Comparison of ENCODE assay signal across 18 cellular contexts in the genomic region with DNA sequence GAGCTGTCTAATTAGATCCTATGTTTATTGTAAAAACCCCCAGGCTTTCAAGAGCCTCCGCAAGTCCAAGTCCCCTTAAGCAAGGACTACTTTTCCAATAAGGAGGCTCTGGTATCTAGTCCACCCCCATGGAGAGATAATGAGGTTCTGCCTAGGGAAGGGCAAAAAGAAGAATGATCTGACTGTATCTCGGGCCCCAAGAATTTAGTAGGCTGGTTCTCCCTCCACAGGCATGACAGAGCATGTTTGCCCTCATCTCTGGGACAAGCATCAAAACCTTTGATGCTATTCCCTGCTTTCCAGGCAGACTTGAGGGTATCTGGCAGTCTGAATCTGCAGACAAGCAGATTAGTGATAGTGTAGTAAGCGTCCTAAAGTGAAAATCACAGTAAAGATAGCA. TPM values are rescaled to one million over a fixed set of nuclear protein-coding genes. Genes with fewer than 3 reads are reported as not detected.
DNase-seq lines count a peak whose midpoint lies in the region; FAIRE-seq and TF ChIP-seq lines count a peak whose summit lies in the region.
"Had no signal": no experiment of that assay in that cellular context is flagged by ENCODE, and none has a peak within 500 bp of the region (broad histone marks: within the 10 kb centered on the region; RNA-seq: fewer than 3 reads in every experiment).

No MANE protein-coding gene starts in this region.

- H2BK5ac ChIP-seq in H1 (ENCODE audit: low read depth, low read length), result no peak overlapping the region

- FAIRE-seq in bronchial epithelial cell (lab: Jason Lieb, UNC), result peak; percentile 40
- no peak for FAIRE-seq in H1 (lab: Jason Lieb, UNC)
- FAIRE-seq in keratinocyte (lab: Jason Lieb, UNC), result peak; percentile 79
- FAIRE-seq: G401.6, GM12892 had no signal

- no peak overlapping the region for H2BK20ac ChIP-seq in H1 (ENCODE audit: low read length)

- no peak overlapping the region for H3K18ac ChIP-seq in H1 (ENCODE audit: extremely low read depth, low read length)

- H4K20me1 ChIP-seq in H1 (replicated peaks in 1 of 2; ENCODE audit: control insufficient read depth in 1 of 2, insufficient read depth in 2 of 2, low read length in 2 of 2), result no peaks in the 10 kb centered on the region
- no peaks in the 10 kb centered on the region for H4K20me1 ChIP-seq in keratinocyte (ENCODE audit: control insufficient read depth, extremely low read depth, insufficient read depth, low read length)

- H3K4ac ChIP-seq in H1 (replicated peaks; ENCODE audit: insufficient read length, low read depth, low read length), result no peak overlapping the region

- no peak overlapping the region for H3K4me3 ChIP-seq in bronchial epithelial cell (ENCODE audit: low read depth, low read length)
- no peak overlapping the region for H3K4me3 ChIP-seq in H1 (ENCODE audit: extremely low read depth in 1 of 4, insufficient read depth in 2 of 4, low read depth in 3 of 4, low read length in 4 of 4)
- H3K4me3 ChIP-seq in keratinocyte (ENCODE audit: control insufficient read depth in 2 of 3, extremely low read depth in 1 of 3, insufficient read depth in 2 of 3, low read depth in 1 of 3, low read length in 3 of 3), result no peak overlapping the region

- no peaks in the 10 kb centered on the region for H3K9me1 ChIP-seq in keratinocyte (ENCODE audit: control insufficient read depth, extremely low read depth, insufficient read depth, low read length)

- dilution Hi-C loops in keratinocyte (cut with MboI; ENCODE audit: extremely low pct_ligation_motif_present, low sequenced_read_pairs), result no loop called here

- H3K79me2 ChIP-seq in H1 (ENCODE audit: control insufficient read depth in 1 of 2, insufficient read depth in 2 of 2, low read length in 2 of 2), result no peaks in the 10 kb centered on the region
- no peaks in the 10 kb centered on the region for H3K79me2 ChIP-seq in keratinocyte (ENCODE audit: control insufficient read depth, insufficient read depth, low read length)

- H3K4me2 ChIP-seq in H1 (ENCODE audit: insufficient read depth in 1 of 2, low read depth in 2 of 2, low read length in 2 of 2) (no peak overlapping the region), keratinocyte (ENCODE audit: control insufficient read depth, extremely low read depth, insufficient read depth, low read depth, low read length) (peak overlapping the region; percentile 14)

- H3K79me1 ChIP-seq in H1 (ENCODE audit: low read depth, low read length), result no peaks in the 10 kb centered on the region

- no peak for TF ChIP-seq EP300 in H1 (IDR thresholded peaks at IDR 0.05; ENCODE audit: borderline replicate concordance in 1 of 2, low read depth in 2 of 2, low read length in 2 of 2)

- TF ChIP-seq RAD21 in H1 (IDR thresholded peaks at IDR 0.05 in 1 of 2, conservative IDR thresholded peaks at IDR 0.05 in 1 of 2; ENCODE audit: low read depth in 2 of 2, low read length in 2 of 2), result no peak

- CTCF ChIA-PET in H1 (lab: Charles Lee; ENCODE audit: partially characterized antibody), result interaction anchor here (1.0 kb wide), 1 partner anchor 328 kb away, joined by 3 read pairs; no protein-coding TSS in a partner anchor

- H2BK120ac ChIP-seq in H1 (replicated peaks; ENCODE audit: low read depth, low read length), result no peak overlapping the region

- H3K9ac ChIP-seq in H1 (replicated peaks in 1 of 4; ENCODE audit: extremely low read depth in 1 of 4, low read depth in 3 of 4, low read length in 3 of 4), result no peak overlapping the region
- H3K9ac ChIP-seq in keratinocyte (ENCODE audit: control insufficient read depth, extremely low read depth, insufficient read depth, low read length), result no peak overlapping the region

- H3K36me3 ChIP-seq in bronchial epithelial cell (ENCODE audit: control insufficient read depth, insufficient read depth, low read length) (no peaks in the 10 kb centered on the region), H1 (ENCODE audit: control insufficient read depth in 2 of 4, insufficient read depth in 4 of 4, low read length in 3 of 4) (no peaks in the 10 kb centered on the region), keratinocyte (ENCODE audit: control insufficient read depth in 2 of 2, extremely low read depth in 1 of 2, insufficient read depth in 2 of 2, low read length in 2 of 2) (no peaks in the 10 kb centered on the region)

- H2BK15ac ChIP-seq in H1 (ENCODE audit: low read length), result no peak overlapping the region; the same call in 1 of the 2 replicates

- DNase-seq in bronchial epithelial cell (ENCODE audit: low read depth), result no peak
- DNase-seq in H1 (ENCODE audit: low read depth in 1 of 2, low spot score in 2 of 2), result no peak
- DNase-seq in keratinocyte (ENCODE audit: low read depth, low spot score), result no peak
- DNase-seq in retina, result peak; percentile 9
- no peak for DNase-seq in HuH-7 (ENCODE audit: low spot score)
- no peak for DNase-seq in HT-29 (ENCODE audit: low spot score)
- no peak for DNase-seq in NCI-H510A (lab: John Stamatoyannopoulos, UW)
- DNase-seq: C1 segment of cervical spinal cord; Caco-2; CD4-positive, alpha-beta memory T cell; DMS153; DND-41; GOT3; H7 had no signal

- 92% methylated on average over 3 of the region's 3 CpGs; no CpG with 5 or more reads in 1 of the 2 experiments for WGBS in H1 (ENCODE audit: extremely low coverage in 1 of 2, insufficient coverage in 1 of 2, insufficient read length in 1 of 2, insufficient replicate concordance in 2 of 2, low coverage in 1 of 2, low lambda C conversion rate in 2 of 2, missing lambda C conversion rate in 1 of 2), 2 experiments

- H4K8ac ChIP-seq in H1 (ENCODE audit: extremely low read depth, insufficient read depth, low read length), result no peak overlapping the region

- H3K9me3 ChIP-seq in H1 (ENCODE audit: insufficient read depth in 2 of 2, low read depth in 1 of 2, low read length in 1 of 2) (no peaks in the 10 kb centered on the region), keratinocyte (ENCODE audit: control insufficient read depth, low read depth, low read length) (no peaks in the 10 kb centered on the region)
- H3K9me3 ChIP-seq: Caco-2 had no signal

- TF ChIP-seq POLR2A in H1 (IDR thresholded peaks at IDR 0.05; ENCODE audit: control extremely low read depth in 1 of 2, low read depth in 2 of 2, low read length in 2 of 2), result no peak

- H3K56ac ChIP-seq in H1 (replicated peaks; ENCODE audit: insufficient read length, low read depth, low read length), result no peak overlapping the region

- no peaks in the 10 kb centered on the region for H3K27me3 ChIP-seq in bronchial epithelial cell (ENCODE audit: control insufficient read depth, insufficient read depth, low read length)
- no peaks in the 10 kb centered on the region for H3K27me3 ChIP-seq in H1 (replicated peaks in 1 of 4; ENCODE audit: control insufficient read depth in 3 of 4, extremely low read depth in 1 of 4, insufficient read depth in 3 of 4, low read length in 3 of 4)
- no peaks in the 10 kb centered on the region for H3K27me3 ChIP-seq in keratinocyte (ENCODE audit: control insufficient read depth, extremely low read depth, insufficient read depth, low read length)

- no peak overlapping the region for H2BK12ac ChIP-seq in H1 (ENCODE audit: low read depth, low read length)

- H3K27ac ChIP-seq in H1 (ENCODE audit: low read depth, low read length) (no peak overlapping the region), keratinocyte (ENCODE audit: control insufficient read depth, insufficient read depth, low read length) (no peak overlapping the region)

- H2AFZ ChIP-seq in H1 (ENCODE audit: low read length), result peak overlapping the region; percentile 90
- H2AFZ ChIP-seq in keratinocyte (ENCODE audit: control insufficient read depth, low read length), result peak overlapping the region; percentile 57

- no peak overlapping the region for H2AK5ac ChIP-seq in H1 (ENCODE audit: low read depth, low read length)

- TF ChIP-seq CTCF in bronchial epithelial cell (IDR thresholded peaks at IDR 0.05; ENCODE audit: insufficient read depth, low read length, severe bottlenecking) (no peak), H1 (IDR thresholded peaks at IDR 0.05; ENCODE audit: control extremely low read depth in 1 of 3, insufficient read depth in 1 of 3, low read depth in 1 of 3, low read length in 3 of 3) (no peak), keratinocyte (optimal IDR thresholded peaks at IDR 0.05 in 1 of 3, IDR thresholded peaks at IDR 0.05 in 1 of 3, conservative IDR thresholded peaks at IDR 0.05 in 1 of 3; ENCODE audit: extremely low read depth in 1 of 3, insufficient read depth in 2 of 3, low read length in 3 of 3) (no peak)

- H4K91ac ChIP-seq in H1 (replicated peaks; ENCODE audit: insufficient read length, low read length), result no peak overlapping the region

- POLR2A ChIA-PET in H1 (lab: Charles Lee; ENCODE audit: partially characterized antibody), result no interaction called here

- H4K5ac ChIP-seq in H1 (ENCODE audit: insufficient read length, low read depth, low read length), result no peak overlapping the region

- no peak overlapping the region for H3K14ac ChIP-seq in H1 (ENCODE audit: insufficient read length)

- H3K4me1 ChIP-seq in H1 (replicated peaks in 1 of 4; ENCODE audit: control insufficient read depth in 3 of 4, insufficient read depth in 4 of 4, low read length in 3 of 4) (no peaks in the 10 kb centered on the region), keratinocyte (ENCODE audit: control insufficient read depth, extremely low read depth, insufficient read depth, low read length) (peaks cover 15% of the 10 kb centered on the region)
- H3K4me1 ChIP-seq: Caco-2 had no signal

- H3K23me2 ChIP-seq in H1 (ENCODE audit: low read depth, low read length), result no peaks in the 10 kb centered on the region

- no peak overlapping the region for H3K23ac ChIP-seq in H1 (ENCODE audit: insufficient read length)

RNA-seq across cellular contexts. Expression of gene ABCB1, which starts 19.0 kb away (rescaled TPM):
- total RNA-seq in bronchial epithelial cell, result under 0.01 TPM in 1 of 2 replicates, not detected in the other
- total RNA-seq in H1 (2021; fragmentation: NEBNext Ultra II Directional; extraction: Animal tissue kit (Norgen Biotek cat#: 25700)), result 0.88 and 1.2 TPM in 2 replicates
- 0.30 and 0.51 TPM in 2 replicates for polyA plus RNA-seq in H1 (2011; rRNA removed)
- 0.54 TPM for polyA plus RNA-seq in H1 (2011; cell fraction: cytosol; rRNA removed)
- polyA plus RNA-seq in H1 (2011; cell fraction: nucleus; rRNA removed), result 1.4 TPM
- polyA plus RNA-seq in H1 (2012, experiment 1 of 2), result 0.59 to 1.2 TPM (median 0.97 TPM) in 4 replicates
- polyA plus RNA-seq in H1 (2012, experiment 2 of 2), result 0.16 TPM
- 0.85 TPM for polyA plus RNA-seq in H1 (2013, experiment 1 of 2)
- polyA plus RNA-seq in H1 (2013, experiment 2 of 2), result 1.1 TPM
- polyA minus RNA-seq in H1 (2011; rRNA and poly(A)+ RNA removed), result 2.7 and 3.5 TPM in 2 replicates
- not detected for polyA minus RNA-seq in H1 (2011; cell fraction: cytosol; rRNA and poly(A)+ RNA removed)
- polyA minus RNA-seq in H1 (2011; cell fraction: nucleus; rRNA and poly(A)+ RNA removed), result 3.4 TPM
- polyA plus RNA-seq in keratinocyte, result 0.12 to 0.23 TPM (median 0.13 TPM) in 3 replicates
- polyA plus RNA-seq in keratinocyte (2011; ENCODE audit: low read depth), result not detected
- polyA plus RNA-seq in keratinocyte (2011; cell fraction: cytosol; rRNA removed), result 0.13 and 0.17 TPM in 2 replicates
- polyA plus RNA-seq in keratinocyte (2011; cell fraction: nucleus; rRNA removed), result 0.13 and 0.60 TPM in 2 replicates
- polyA plus RNA-seq in keratinocyte (2012; ENCODE audit: low replicate concordance), result not detected in 2 replicates
- 0.38 to 0.46 TPM in 2 of 3 replicates, not detected in the other for polyA minus RNA-seq in keratinocyte
- polyA minus RNA-seq in keratinocyte (2011; cell fraction: cytosol; rRNA and poly(A)+ RNA removed), result not detected
- polyA minus RNA-seq in keratinocyte (2011; cell fraction: nucleus; rRNA and poly(A)+ RNA removed), result 0.54 and 1.1 TPM in 2 replicates
- 0.13 and 0.31 TPM in 2 replicates for total RNA-seq in HT-29 (2014; rRNA removed; shearing (Covaris generic))
- total RNA-seq: A673, H7 had no signal

RNA-seq across cellular contexts. Expression of gene RUNDC3B, which starts 46.5 kb away (rescaled TPM):
- 0.13 TPM in 1 of 2 replicates, not detected in the other for total RNA-seq in bronchial epithelial cell
- 1.2 TPM in 2 replicates for total RNA-seq in H1 (2021; fragmentation: NEBNext Ultra II Directional; extraction: Animal tissue kit (Norgen Biotek cat#: 25700))
- polyA plus RNA-seq in H1 (2011; rRNA removed) (0.13 and 0.29 TPM in 2 replicates), keratinocyte (0.34 to 0.81 TPM (median 0.44 TPM) in 3 replicates)
- 0.32 TPM for polyA plus RNA-seq in H1 (2011; cell fraction: cytosol; rRNA removed)
- polyA plus RNA-seq in H1 (2011; cell fraction: nucleus; rRNA removed), result 0.14 TPM
- polyA plus RNA-seq in H1 (2012, experiment 1 of 2), result 0.30 to 0.84 TPM (median 0.46 TPM) in 4 replicates
- 0.05 TPM for polyA plus RNA-seq in H1 (2012, experiment 2 of 2)
- 0.91 TPM for polyA plus RNA-seq in H1 (2013, experiment 1 of 2)
- polyA plus RNA-seq in H1 (2013, experiment 2 of 2), result 0.75 TPM
- 0.22 and 1.1 TPM in 2 replicates for polyA minus RNA-seq in H1 (2011; rRNA and poly(A)+ RNA removed)
- polyA minus RNA-seq in H1 (2011; cell fraction: cytosol; rRNA and poly(A)+ RNA removed), result not detected
- 0.50 TPM for polyA minus RNA-seq in H1 (2011; cell fraction: nucleus; rRNA and poly(A)+ RNA removed)
- polyA plus RNA-seq in keratinocyte (2011; ENCODE audit: low read depth), result 0.86 TPM
- 0.40 and 0.78 TPM in 2 replicates for polyA plus RNA-seq in keratinocyte (2011; cell fraction: cytosol; rRNA removed)
- 0.46 and 1.0 TPM in 2 replicates for polyA plus RNA-seq in keratinocyte (2011; cell fraction: nucleus; rRNA removed)
- 0.47 and 0.55 TPM in 2 replicates for polyA plus RNA-seq in keratinocyte (2012; ENCODE audit: low replicate concordance)
- polyA minus RNA-seq in keratinocyte, result 0.16 to 0.61 TPM in 2 of 3 replicates, not detected in the other
- polyA minus RNA-seq in keratinocyte (2011; cell fraction: cytosol; rRNA and poly(A)+ RNA removed), result not detected
- polyA minus RNA-seq in keratinocyte (2011; cell fraction: nucleus; rRNA and poly(A)+ RNA removed), result 0.32 and 0.78 TPM in 2 replicates
- not detected in 2 replicates for total RNA-seq in HT-29 (2014; rRNA removed; shearing (Covaris generic))
- total RNA-seq: A172 had no signal
